In genomic region chr4:129550281-129550785, GRCh38 we compare ENCODE assay signal across 23 cellular contexts.
"Had no signal": no experiment of that assay in that cellular context is flagged by ENCODE, and none has a peak within 500 bp of the region (broad histone marks: within the 10 kb centered on the region; RNA-seq: fewer than 3 reads in every experiment).

No MANE protein-coding gene starts in this region.

- H3K4me3 Mint-ChIP-seq: activated B cell treated with CpG ODN at 0.5 μM for 24 hours; activated CD4-positive, alpha-beta memory T cell treated with anti-CD3 and anti-CD28 coated beads, Interleukin-2, amount 10 ng/mL, durations not matched to agents 7 days and 5 days; activated CD8-positive, alpha-beta memory T cell treated with anti-CD3 and anti-CD28 coated beads, Interleukin-2, amount 10 ng/mL, durations not matched to agents 7 days and 5 days; activated naive CD8-positive, alpha-beta T cell treated with anti-CD3 and anti-CD28 coated beads, Interleukin-2, amount 10 ng/mL, durations not matched to agents 7 days and 5 days; activated T-helper 17 cell treated with anti-CD3 and anti-CD28 coated beads, Interleukin-2, amount 50 U/mL, for 72 hours; central memory CD8-positive, alpha-beta T cell; T-cell had no signal

- DNase-seq: activated B cell treated with CpG ODN at 0.5 μM for 24 hours; activated CD4-positive, alpha-beta memory T cell treated with anti-CD3 and anti-CD28 coated beads, Interleukin-2, amount 10 ng/mL, durations not matched to agents 7 days and 5 days; activated CD4-positive, alpha-beta T cell treated with anti-CD3 and anti-CD28 coated beads for 4 hours; activated CD8-positive, alpha-beta memory T cell treated with anti-CD3 and anti-CD28 coated beads, Interleukin-2, amount 10 ng/mL, durations not matched to agents 7 days and 5 days; activated naive CD4-positive, alpha-beta T cell treated with Interleukin-2 at 50 U/mL for 16 hours; activated naive CD8-positive, alpha-beta T cell treated with anti-CD3 and anti-CD28 coated beads, Interleukin-2, amount 10 ng/mL, durations not matched to agents 7 days and 5 days; cortex of kidney; effector CD8-positive, alpha-beta T cell; foreskin keratinocyte; glutamatergic neuron; hippocampal formation; islet precursor cell; stimulated activated CD8-positive, alpha-beta memory T cell treated with anti-CD3 and anti-CD28 coated beads, Interleukin-4, amount 100 ng/mL, for 48 hours; stimulated activated naive CD4-positive, alpha-beta T cell treated with Interleukin-2 at 50 U/mL for 16 hours; substantia nigra; T-cell had no signal

- H3K4me1 ChIP-seq: foreskin keratinocyte, parathyroid adenoma, tibial nerve had no signal

- H3K9me3 ChIP-seq: tibial nerve had no signal

- H3K27me3 ChIP-seq: foreskin keratinocyte, tibial nerve had no signal

- H3K9ac ChIP-seq: parathyroid adenoma had no signal

- H3K27ac Mint-ChIP-seq: activated B cell treated with CpG ODN at 0.5 μM for 24 hours; activated CD4-positive, alpha-beta memory T cell treated with anti-CD3 and anti-CD28 coated beads, Interleukin-2, amount 10 ng/mL, durations not matched to agents 7 days and 5 days; activated CD8-positive, alpha-beta memory T cell treated with anti-CD3 and anti-CD28 coated beads, Interleukin-2, amount 10 ng/mL, durations not matched to agents 7 days and 5 days; activated naive CD8-positive, alpha-beta T cell treated with anti-CD3 and anti-CD28 coated beads, Interleukin-2, amount 10 ng/mL, durations not matched to agents 7 days and 5 days; activated T-helper 17 cell treated with anti-CD3 and anti-CD28 coated beads, Interleukin-2, amount 50 U/mL, for 72 hours; T-cell had no signal

- H3K27ac ChIP-seq: foreskin keratinocyte, parathyroid adenoma, tibial nerve had no signal

- H3K36me3 Mint-ChIP-seq: activated CD8-positive, alpha-beta memory T cell treated with anti-CD3 and anti-CD28 coated beads, Interleukin-2, amount 10 ng/mL, durations not matched to agents 7 days and 5 days; activated naive CD8-positive, alpha-beta T cell treated with anti-CD3 and anti-CD28 coated beads, Interleukin-2, amount 10 ng/mL, durations not matched to agents 7 days and 5 days; T-cell had no signal

- H3K4me3 ChIP-seq: lung, tibial nerve had no signal

- H3K79me2 ChIP-seq: parathyroid adenoma had no signal

- H3K36me3 ChIP-seq: tibial nerve had no signal

- H2AFZ ChIP-seq: parathyroid adenoma had no signal

- ATAC-seq: activated CD8-positive, alpha-beta memory T cell treated with anti-CD3 and anti-CD28 coated beads, Interleukin-2, amount 10 ng/mL, durations not matched to agents 7 days and 5 days; activated T-helper 17 cell treated with anti-CD3 and anti-CD28 coated beads, Interleukin-2, amount 50 U/mL, for 72 hours; foreskin keratinocyte; SK-N-SH treated with all-trans-retinoic acid at 6 μM for 48 hours; T-cell had no signal

- H3K4me1 Mint-ChIP-seq: activated B cell treated with CpG ODN at 0.5 μM for 24 hours; activated CD4-positive, alpha-beta memory T cell treated with anti-CD3 and anti-CD28 coated beads, Interleukin-2, amount 10 ng/mL, durations not matched to agents 7 days and 5 days; activated CD8-positive, alpha-beta memory T cell treated with anti-CD3 and anti-CD28 coated beads, Interleukin-2, amount 10 ng/mL, durations not matched to agents 7 days and 5 days; activated naive CD8-positive, alpha-beta T cell treated with anti-CD3 and anti-CD28 coated beads, Interleukin-2, amount 10 ng/mL, durations not matched to agents 7 days and 5 days; activated T-helper 17 cell treated with anti-CD3 and anti-CD28 coated beads, Interleukin-2, amount 50 U/mL, for 72 hours; central memory CD8-positive, alpha-beta T cell; T-cell had no signal

- H3K27me3 Mint-ChIP-seq: activated B cell treated with CpG ODN at 0.5 μM for 24 hours; activated CD4-positive, alpha-beta memory T cell treated with anti-CD3 and anti-CD28 coated beads, Interleukin-2, amount 10 ng/mL, durations not matched to agents 7 days and 5 days; activated CD8-positive, alpha-beta memory T cell treated with anti-CD3 and anti-CD28 coated beads, Interleukin-2, amount 10 ng/mL, durations not matched to agents 7 days and 5 days; activated naive CD8-positive, alpha-beta T cell treated with anti-CD3 and anti-CD28 coated beads, Interleukin-2, amount 10 ng/mL, durations not matched to agents 7 days and 5 days; activated T-helper 17 cell treated with anti-CD3 and anti-CD28 coated beads, Interleukin-2, amount 50 U/mL, for 72 hours; central memory CD8-positive, alpha-beta T cell; T-cell had no signal

- H3K9me3 Mint-ChIP-seq: activated B cell treated with CpG ODN at 0.5 μM for 24 hours; activated CD4-positive, alpha-beta memory T cell treated with anti-CD3 and anti-CD28 coated beads, Interleukin-2, amount 10 ng/mL, durations not matched to agents 7 days and 5 days; activated naive CD8-positive, alpha-beta T cell treated with anti-CD3 and anti-CD28 coated beads, Interleukin-2, amount 10 ng/mL, durations not matched to agents 7 days and 5 days; activated T-helper 17 cell treated with anti-CD3 and anti-CD28 coated beads, Interleukin-2, amount 50 U/mL, for 72 hours; central memory CD8-positive, alpha-beta T cell had no signal

- FAIRE-seq: urothelium cell line had no signal
